In genomic region chr10:31940839-31941653, GRCh38 we compare ENCODE assay signal across 9 cellular contexts. TPM values are rescaled to one million over a fixed set of nuclear protein-coding genes. Genes with fewer than 3 reads are reported as not detected.
DNase-seq lines count a peak whose midpoint lies in the region; ATAC-seq, FAIRE-seq and TF ChIP-seq lines count a peak whose summit lies in the region.
"Had no signal": no experiment of that assay in that cellular context is flagged by ENCODE, and none has a peak within 500 bp of the region (broad histone marks: within the 10 kb centered on the region; RNA-seq: fewer than 3 reads in every experiment).

No MANE protein-coding gene starts in this region.

- H3K36me3 ChIP-seq in HEK293 (ENCODE audit: control insufficient read depth in 2 of 2, insufficient read depth in 1 of 2, low read length in 2 of 2) (no peaks in the 10 kb centered on the region), skeletal muscle satellite cell (ENCODE audit: insufficient read depth, low read length) (no peaks in the 10 kb centered on the region), kidney (ENCODE audit: control insufficient read depth in 1 of 2, insufficient read depth in 2 of 2, low read length in 2 of 2) (no peaks in the 10 kb centered on the region)

- CTCF ChIA-PET in HEK293 (lab: Yijun Ruan, JAX) (interaction anchor here (0.6 kb wide), 2 partner anchors 133 to 417 kb away, joined by 3 to 4 read pairs; no protein-coding TSS in a partner anchor), WTC11 (lab: Charles Lee) (no interaction called here)

- FAIRE-seq in RCC 7860 (lab: Jason Lieb, UNC) = peak; percentile 97
- FAIRE-seq in kidney (lab: Jason Lieb, UNC) = no peak

- no peaks in the 10 kb centered on the region for H3K27me3 ChIP-seq in skeletal muscle satellite cell (ENCODE audit: control insufficient read depth, insufficient read depth, low read length)

- no peak overlapping the region for H3K4me3 ChIP-seq in HEK293 (ENCODE audit: low read depth, low read length)
- no peak overlapping the region for H3K4me3 ChIP-seq in fibroblast of pulmonary artery (replicated peaks; ENCODE audit: low read depth, low read length)
- H3K4me3 ChIP-seq in skeletal muscle satellite cell (ENCODE audit: low read length) = no peak overlapping the region
- H3K4me3 ChIP-seq in kidney (ENCODE audit: low read length in 2 of 2) = no peak overlapping the region

- H3K4me2 ChIP-seq in skeletal muscle satellite cell (ENCODE audit: low read length) = peak overlapping the region; percentile 64

- no peak overlapping the region for H3K4me3 Mint-ChIP-seq in WTC11
- H3K4me3 Mint-ChIP-seq: activated naive CD4-positive, alpha-beta T cell treated with anti-CD3 and anti-CD28 coated beads for 36 hours had no signal

- no peak for ATAC-seq in WTC11

- POLR2A ChIA-PET in HEK293 (lab: Yijun Ruan, JAX) (interaction anchor here (1.0 kb wide), 1 partner anchor 11 kb away, joined by 4 read pairs; no protein-coding TSS in a partner anchor), WTC11 (lab: Charles Lee) (no interaction called here)

- intact Hi-C loops in kidney (cut with DNase I) = no loop called here

- H3K27ac ChIP-seq in HEK293 (ENCODE audit: extremely low read depth, low read depth, low read length) = no peak overlapping the region
- no peak overlapping the region for H3K27ac ChIP-seq in kidney (ENCODE audit: low read depth in 2 of 2, low read length in 2 of 2)

- H3K27ac Mint-ChIP-seq in WTC11 = no peak overlapping the region
- H3K27ac Mint-ChIP-seq: activated naive CD4-positive, alpha-beta T cell treated with anti-CD3 and anti-CD28 coated beads for 36 hours had no signal

- H3K4me1 ChIP-seq in HEK293 (ENCODE audit: control insufficient read depth, insufficient read depth, low read length) (peaks cover 6% of the 10 kb centered on the region), skeletal muscle satellite cell (ENCODE audit: control insufficient read depth, insufficient read depth, low read length) (peaks cover 46% of the 10 kb centered on the region), kidney (ENCODE audit: control insufficient read depth in 1 of 2, insufficient read depth in 1 of 2, low read depth in 1 of 2, low read length in 2 of 2) (no peaks in the 10 kb centered on the region)

- H3K36me3 Mint-ChIP-seq in WTC11 = no peaks in the 10 kb centered on the region

- H3K9me3 ChIP-seq in HEK293 (ENCODE audit: control insufficient read depth, insufficient read depth, low read depth, low read length) (no peaks in the 10 kb centered on the region), skeletal muscle satellite cell (replicated peaks; ENCODE audit: low read length) (no peaks in the 10 kb centered on the region), kidney (ENCODE audit: control insufficient read depth in 1 of 2, low read length in 2 of 2) (no peaks in the 10 kb centered on the region)

- DNase-seq in RCC 7860 (ENCODE audit: low spot score) = peak; percentile 99
- peak; percentile 88 for DNase-seq in fibroblast of pulmonary artery (ENCODE audit: low read depth)
- no peak for DNase-seq in kidney
- DNase-seq in WTC11 (ENCODE audit: low spot score) = no peak
- no peak for DNase-seq in NOMO-1 (lab: John Stamatoyannopoulos, UW; ENCODE audit: unreplicated experiment in 2 of 2)
- DNase-seq: activated naive CD4-positive, alpha-beta T cell treated with anti-CD3 and anti-CD28 coated beads for 36 hours; NCI-H146 had no signal

- TF ChIP-seq CTCF in HEK293 (tag by site-specific recombination; IDR thresholded peaks at IDR 0.05) = no peak
- no peak for TF ChIP-seq CTCF in fibroblast of pulmonary artery (IDR thresholded peaks at IDR 0.05; ENCODE audit: low read length, missing control alignments)
- TF ChIP-seq CTCF in kidney (IDR thresholded peaks at IDR 0.05; ENCODE audit: borderline replicate concordance, extremely low read depth, insufficient read depth) = no peak
- no peak for TF ChIP-seq CTCF in WTC11 (IDR thresholded peaks at IDR 0.05)

- no peaks in the 10 kb centered on the region for H3K9me3 Mint-ChIP-seq in WTC11
- H3K9me3 Mint-ChIP-seq: activated naive CD4-positive, alpha-beta T cell treated with anti-CD3 and anti-CD28 coated beads for 36 hours had no signal

- 0 out of 2 replicates have a peak, but pooled peaks cover 3% of the 10 kb centered on the region for H3K27me3 Mint-ChIP-seq in WTC11 (ENCODE audit: low read depth)

- H3K9ac ChIP-seq in skeletal muscle satellite cell (ENCODE audit: low read depth, low read length) = peak overlapping the region; percentile 60
- H3K9ac ChIP-seq in kidney (ENCODE audit: low read length in 2 of 2) = no peak overlapping the region

- peaks cover 18% of the 10 kb centered on the region for H3K4me1 Mint-ChIP-seq in WTC11

TF ChIP-seq in HEK293, 187 proteins besides CTCF, POLR2A, EP300 and RAD21 (continues in another document):
- TF ChIP-seq ZNF621 (tag by site-specific recombination; IDR thresholded peaks at IDR 0.05) (no peak), FEZF1 (tag by site-specific recombination; IDR thresholded peaks at IDR 0.05) (no peak), ZEB2 (tag by site-specific recombination; IDR thresholded peaks at IDR 0.05) (peak; percentile 62; the same call in 1 of the 2 replicates), ZFHX2 (tag by site-specific recombination; conservative IDR thresholded peaks at IDR 0.05) (no peak), ZNF10 (tag by site-specific recombination; IDR thresholded peaks at IDR 0.05) (no peak), ZNF530 (tag by site-specific recombination; IDR thresholded peaks at IDR 0.05; ENCODE audit: low read depth) (no peak), YY1 (tag by site-specific recombination; IDR thresholded peaks at IDR 0.05) (no peak), ZNF707 (tag by site-specific recombination; IDR thresholded peaks at IDR 0.05) (no peak), ZNF560 (tag by site-specific recombination; IDR thresholded peaks at IDR 0.05; ENCODE audit: borderline replicate concordance) (no peak)
- TF ChIP-seq, protein P1, sequence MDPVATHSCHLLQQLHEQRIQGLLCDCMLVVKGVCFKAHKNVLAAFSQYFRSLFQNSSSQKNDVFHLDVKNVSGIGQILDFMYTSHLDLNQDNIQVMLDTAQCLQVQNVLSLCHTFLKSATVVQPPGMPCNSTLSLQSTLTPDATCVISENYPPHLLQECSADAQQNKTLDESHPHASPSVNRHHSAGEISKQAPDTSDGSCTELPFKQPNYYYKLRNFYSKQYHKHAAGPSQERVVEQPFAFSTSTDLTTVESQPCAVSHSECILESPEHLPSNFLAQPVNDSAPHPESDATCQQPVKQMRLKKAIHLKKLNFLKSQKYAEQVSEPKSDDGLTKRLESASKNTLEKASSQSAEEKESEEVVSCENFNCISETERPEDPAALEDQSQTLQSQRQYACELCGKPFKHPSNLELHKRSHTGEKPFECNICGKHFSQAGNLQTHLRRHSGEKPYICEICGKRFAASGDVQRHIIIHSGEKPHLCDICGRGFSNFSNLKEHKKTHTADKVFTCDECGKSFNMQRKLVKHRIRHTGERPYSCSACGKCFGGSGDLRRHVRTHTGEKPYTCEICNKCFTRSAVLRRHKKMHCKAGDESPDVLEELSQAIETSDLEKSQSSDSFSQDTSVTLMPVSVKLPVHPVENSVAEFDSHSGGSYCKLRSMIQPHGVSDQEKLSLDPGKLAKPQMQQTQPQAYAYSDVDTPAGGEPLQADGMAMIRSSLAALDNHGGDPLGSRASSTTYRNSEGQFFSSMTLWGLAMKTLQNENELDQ (tag by site-specific recombination; IDR thresholded peaks at IDR 0.05; ENCODE audit: low read depth) = no peak

TF ChIP-seq in WTC11, 78 proteins besides CTCF, POLR2A, EP300 and RAD21 (continues in another document):
- TF ChIP-seq AFF4 (CRISPR knock-in tag; IDR thresholded peaks at IDR 0.05; ENCODE audit: borderline replicate concordance) (no peak), JAZF1 (CRISPR knock-in tag; IDR thresholded peaks at IDR 0.05) (no peak), ZBTB21 (CRISPR knock-in tag; IDR thresholded peaks at IDR 0.05; ENCODE audit: borderline replicate concordance) (no peak)
- TF ChIP-seq, protein P2, sequence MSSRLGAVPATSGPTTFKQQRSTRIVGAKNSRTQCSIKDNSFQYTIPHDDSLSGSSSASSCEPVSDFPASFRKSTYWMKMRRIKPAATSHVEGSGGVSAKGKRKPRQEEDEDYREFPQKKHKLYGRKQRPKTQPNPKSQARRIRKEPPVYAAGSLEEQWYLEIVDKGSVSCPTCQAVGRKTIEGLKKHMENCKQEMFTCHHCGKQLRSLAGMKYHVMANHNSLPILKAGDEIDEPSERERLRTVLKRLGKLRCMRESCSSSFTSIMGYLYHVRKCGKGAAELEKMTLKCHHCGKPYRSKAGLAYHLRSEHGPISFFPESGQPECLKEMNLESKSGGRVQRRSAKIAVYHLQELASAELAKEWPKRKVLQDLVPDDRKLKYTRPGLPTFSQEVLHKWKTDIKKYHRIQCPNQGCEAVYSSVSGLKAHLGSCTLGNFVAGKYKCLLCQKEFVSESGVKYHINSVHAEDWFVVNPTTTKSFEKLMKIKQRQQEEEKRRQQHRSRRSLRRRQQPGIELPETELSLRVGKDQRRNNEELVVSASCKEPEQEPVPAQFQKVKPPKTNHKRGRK (CRISPR knock-in tag; IDR thresholded peaks at IDR 0.05; ENCODE audit: borderline replicate concordance) = no peak

RNA-seq across cellular contexts. Expression of gene ARHGAP12, which starts 12.4 kb away (rescaled TPM):
- total RNA-seq in skeletal muscle satellite cell (2012; rRNA removed) = 31.2 and 38.0 TPM in 2 replicates
- 30.9 TPM for total RNA-seq in kidney
- 15.0 TPM for polyA plus RNA-seq in kidney (ENCODE audit: insufficient read depth, low read depth, low replicate concordance)
- total RNA-seq in WTC11 (2021) = 34.1 to 39.5 TPM (median 36.9 TPM) in 3 replicates

Comparison
In these comparisons a context has a peak if more than half of its experiments do, and no peak if none do; other contexts are left out.
1. DNase-seq: peak in RCC 7860 (single experiment) and fibroblast of pulmonary artery (single experiment); none in kidney (single experiment), WTC11 (single experiment) and NOMO-1 (0 of 2).